8 cellular contexts compared by ENCODE assay signal in genomic region chr1:219837274-219837993, GRCh38.
DNase-seq lines count a peak whose midpoint lies in the region; ATAC-seq and TF ChIP-seq lines count a peak whose summit lies in the region.

No MANE protein-coding gene starts in this region.

- intact Hi-C loops in right lobe of liver (cut with DNase I), result no loop called here

- TF ChIP-seq POLR2A in right lobe of liver (IDR thresholded peaks at IDR 0.05), result no peak

- no peaks in the 10 kb centered on the region for H3K4me1 ChIP-seq in right lobe of liver

- H3K36me3 ChIP-seq in right lobe of liver, result no peaks in the 10 kb centered on the region

- H3K4me1 Mint-ChIP-seq in brain, result peaks cover 12% of the 10 kb centered on the region
- no peaks in the 10 kb centered on the region for H3K4me1 Mint-ChIP-seq in activated CD8-positive, alpha-beta memory T cell treated with anti-CD3 and anti-CD28 coated beads, Interleukin-2, amount 10 ng/mL, durations not matched to agents 7 days and 5 days

- ATAC-seq in HG02885 (IDR thresholded peaks at IDR 0.05; ENCODE audit: poor library complexity, unreplicated experiment) (peak; percentile 69), right lobe of liver (peak; percentile 81 to 89 (median 84)), HG03280 (IDR thresholded peaks at IDR 0.05; ENCODE audit: unreplicated experiment) (no peak)
- ATAC-seq in activated CD8-positive, alpha-beta memory T cell treated with anti-CD3 and anti-CD28 coated beads, Interleukin-2, amount 10 ng/mL, durations not matched to agents 7 days and 5 days, result no peak

- CTCF ChIA-PET in activated CD8-positive, alpha-beta memory T cell treated with anti-CD3 and anti-CD28 coated beads, Interleukin-2, amount 10 ng/mL, durations not matched to agents 7 days and 5 days (lab: Charles Lee), result no interaction called here

- TF ChIP-seq CTCF in brain (conservative IDR thresholded peaks at IDR 0.05) (peak; percentile 65 to 75), right lobe of liver (IDR thresholded peaks at IDR 0.05) (peak; percentile 53 to 73 (median 60))

- no peak overlapping the region for H3K27ac ChIP-seq in right lobe of liver

- H3K4me3 Mint-ChIP-seq in brain, result no peak overlapping the region
- H3K4me3 Mint-ChIP-seq in activated CD8-positive, alpha-beta memory T cell treated with anti-CD3 and anti-CD28 coated beads, Interleukin-2, amount 10 ng/mL, durations not matched to agents 7 days and 5 days, result no peak overlapping the region

- H3K9me3 Mint-ChIP-seq in brain, result peaks cover 0 to 6% (median 0%) of the 10 kb centered on the region in 5 experiments
- no peaks in the 10 kb centered on the region for H3K9me3 Mint-ChIP-seq in activated CD8-positive, alpha-beta memory T cell treated with anti-CD3 and anti-CD28 coated beads, Interleukin-2, amount 10 ng/mL, durations not matched to agents 7 days and 5 days (ENCODE audit: low read depth)

- no peaks in the 10 kb centered on the region for H3K36me3 Mint-ChIP-seq in brain
- no peaks in the 10 kb centered on the region for H3K36me3 Mint-ChIP-seq in activated CD8-positive, alpha-beta memory T cell treated with anti-CD3 and anti-CD28 coated beads, Interleukin-2, amount 10 ng/mL, durations not matched to agents 7 days and 5 days

- DNase-seq in GM04503 (ENCODE audit: low read depth), result peak; percentile 11
- peak; percentile 16 for DNase-seq in NCI-H446 treated with DMSO at 0.1 percent for 48 hours (lab: John Stamatoyannopoulos, UW)
- DNase-seq in right lobe of liver, result no peak
- DNase-seq in activated CD8-positive, alpha-beta memory T cell treated with anti-CD3 and anti-CD28 coated beads, Interleukin-2, amount 10 ng/mL, durations not matched to agents 7 days and 5 days, result no peak
- no peak for DNase-seq in activated T-cell treated with anti-CD3 and anti-CD28 coated beads, Interleukin-2, amount 50 U/mL, for 48 hours

- peaks cover 6% of the 10 kb centered on the region for H3K27me3 Mint-ChIP-seq in brain
- H3K27me3 Mint-ChIP-seq in activated CD8-positive, alpha-beta memory T cell treated with anti-CD3 and anti-CD28 coated beads, Interleukin-2, amount 10 ng/mL, durations not matched to agents 7 days and 5 days, result no peaks in the 10 kb centered on the region

- H3K4me3 ChIP-seq in right lobe of liver, result no peak overlapping the region

- H3K27me3 ChIP-seq in right lobe of liver, result no peaks in the 10 kb centered on the region

- H3K27ac Mint-ChIP-seq in brain, result peak overlapping the region in 1 of 5 experiments; percentile 0
- H3K27ac Mint-ChIP-seq in activated CD8-positive, alpha-beta memory T cell treated with anti-CD3 and anti-CD28 coated beads, Interleukin-2, amount 10 ng/mL, durations not matched to agents 7 days and 5 days, result no peak overlapping the region

- WGBS in right lobe of liver (ENCODE audit: insufficient coverage, low coverage, low lambda C conversion rate, missing lambda C conversion rate), result 43% methylated on average over 7 of the region's 7 CpGs

- H3K9me3 ChIP-seq in right lobe of liver, result no peaks in the 10 kb centered on the region

Comparison
In these comparisons a context has a peak if more than half of its experiments do, and no peak if none do; other contexts are left out.
1. DNase-seq: peak in GM04503 (single experiment) and NCI-H446 treated with DMSO at 0.1 percent for 48 hours (single experiment); none in right lobe of liver (0 of 3), activated CD8-positive, alpha-beta memory T cell treated with anti-CD3 and anti-CD28 coated beads, Interleukin-2, amount 10 ng/mL, durations not matched to agents 7 days and 5 days (single experiment) and activated T-cell treated with anti-CD3 and anti-CD28 coated beads, Interleukin-2, amount 50 U/mL, for 48 hours (0 of 2).
2. ATAC-seq: peak in HG02885 (single experiment) and right lobe of liver (4 of 4); none in activated CD8-positive, alpha-beta memory T cell treated with anti-CD3 and anti-CD28 coated beads, Interleukin-2, amount 10 ng/mL, durations not matched to agents 7 days and 5 days (single experiment) and HG03280 (single experiment).